In genomic region chr2:233353769-233354499, GRCh38 we compare ENCODE assay signal across 8 cellular contexts. TPM values are rescaled to one million over a fixed set of nuclear protein-coding genes. Genes with fewer than 3 reads are reported as not detected.
DNase-seq lines count a peak whose midpoint lies in the region; ATAC-seq lines count a peak whose summit lies in the region.

A gene with protein sequence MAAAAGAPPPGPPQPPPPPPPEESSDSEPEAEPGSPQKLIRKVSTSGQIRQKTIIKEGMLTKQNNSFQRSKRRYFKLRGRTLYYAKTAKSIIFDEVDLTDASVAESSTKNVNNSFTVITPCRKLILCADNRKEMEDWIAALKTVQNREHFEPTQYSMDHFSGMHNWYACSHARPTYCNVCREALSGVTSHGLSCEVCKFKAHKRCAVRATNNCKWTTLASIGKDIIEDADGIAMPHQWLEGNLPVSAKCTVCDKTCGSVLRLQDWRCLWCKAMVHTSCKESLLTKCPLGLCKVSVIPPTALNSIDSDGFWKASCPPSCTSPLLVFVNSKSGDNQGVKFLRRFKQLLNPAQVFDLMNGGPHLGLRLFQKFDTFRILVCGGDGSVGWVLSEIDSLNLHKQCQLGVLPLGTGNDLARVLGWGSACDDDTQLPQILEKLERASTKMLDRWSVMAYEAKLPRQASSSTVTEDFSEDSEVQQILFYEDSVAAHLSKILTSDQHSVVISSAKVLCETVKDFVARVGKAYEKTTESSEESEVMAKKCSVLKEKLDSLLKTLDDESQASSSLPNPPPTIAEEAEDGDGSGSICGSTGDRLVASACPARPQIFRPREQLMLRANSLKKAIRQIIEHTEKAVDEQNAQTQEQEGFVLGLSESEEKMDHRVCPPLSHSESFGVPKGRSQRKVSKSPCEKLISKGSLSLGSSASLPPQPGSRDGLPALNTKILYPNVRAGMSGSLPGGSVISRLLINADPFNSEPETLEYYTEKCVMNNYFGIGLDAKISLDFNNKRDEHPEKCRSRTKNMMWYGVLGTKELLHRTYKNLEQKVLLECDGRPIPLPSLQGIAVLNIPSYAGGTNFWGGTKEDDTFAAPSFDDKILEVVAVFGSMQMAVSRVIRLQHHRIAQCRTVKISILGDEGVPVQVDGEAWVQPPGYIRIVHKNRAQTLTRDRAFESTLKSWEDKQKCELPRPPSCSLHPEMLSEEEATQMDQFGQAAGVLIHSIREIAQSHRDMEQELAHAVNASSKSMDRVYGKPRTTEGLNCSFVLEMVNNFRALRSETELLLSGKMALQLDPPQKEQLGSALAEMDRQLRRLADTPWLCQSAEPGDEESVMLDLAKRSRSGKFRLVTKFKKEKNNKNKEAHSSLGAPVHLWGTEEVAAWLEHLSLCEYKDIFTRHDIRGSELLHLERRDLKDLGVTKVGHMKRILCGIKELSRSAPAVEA (plus strand): TSS chr2:233354494. CDS start chr2:233354519, 25 bp downstream.

- H2BK5ac ChIP-seq in mesenchymal stem cell (ENCODE audit: low read depth, low read length, poor library complexity, severe bottlenecking): no peak within 1 kb of the TSS

- ATAC-seq in HG02938 (IDR thresholded peaks at IDR 0.05; ENCODE audit: unreplicated experiment): peak; percentile 58

- POLR2A ChIA-PET in activated CD4-positive, alpha-beta memory T cell treated with anti-CD3 and anti-CD28 coated beads for 36 hours (lab: Charles Lee): interaction anchor here (1.0 to 1.5 kb wide), 3 partner anchors 16 to 86 kb away, joined by 3 to 7 read pairs (median 3); no protein-coding TSS in a partner anchor

- no peak within 1 kb of the TSS for H3K23ac ChIP-seq in mesenchymal stem cell (ENCODE audit: low read length in 2 of 2)

- peak within 1 kb of the TSS; percentile 2 for H2AK5ac ChIP-seq in mesenchymal stem cell (ENCODE audit: low read length, severe bottlenecking)

- H4K8ac ChIP-seq in mesenchymal stem cell (ENCODE audit: low read length): peak within 1 kb of the TSS; percentile 95

- peaks cover 57% of the 10 kb centered on the region for H3K4me1 Mint-ChIP-seq in activated CD4-positive, alpha-beta memory T cell treated with anti-CD3 and anti-CD28 coated beads for 36 hours (ENCODE audit: low read depth)

- intact Hi-C loops in activated CD4-positive, alpha-beta memory T cell treated with anti-CD3 and anti-CD28 coated beads for 36 hours (cut with micrococcal nuclease): loop anchor here (1.0 to 10.0 kb wide), 5 partner anchors 58 to 269 kb away; partner anchors contain the start of gene USP40

- no peaks in the 10 kb centered on the region for H3K9me3 Mint-ChIP-seq in activated CD4-positive, alpha-beta memory T cell treated with anti-CD3 and anti-CD28 coated beads for 36 hours

- H3K27me3 Mint-ChIP-seq in activated CD4-positive, alpha-beta memory T cell treated with anti-CD3 and anti-CD28 coated beads for 36 hours: no peaks in the 10 kb centered on the region

- peak within 1 kb of the TSS; percentile 81 for H3K9ac ChIP-seq in mesenchymal stem cell (ENCODE audit: low read length)

- H3K36me3 ChIP-seq in ectodermal cell (ENCODE audit: control insufficient read depth, insufficient read depth, low read length): no peaks in the 10 kb centered on the region
- no peaks in the 10 kb centered on the region for H3K36me3 ChIP-seq in mesenchymal stem cell (ENCODE audit: control insufficient read depth in 1 of 2, insufficient read depth in 2 of 2, low read depth in 1 of 2, low read length in 2 of 2)

- peak within 1 kb of the TSS; percentile 52 to 73 for H3K4ac ChIP-seq in mesenchymal stem cell (ENCODE audit: low read depth in 1 of 2, low read length in 2 of 2)

- peak within 1 kb of the TSS; percentile 83 for H3K4me3 Mint-ChIP-seq in activated CD4-positive, alpha-beta memory T cell treated with anti-CD3 and anti-CD28 coated beads for 36 hours

- peaks cover 5% of the 10 kb centered on the region for H3K36me3 Mint-ChIP-seq in activated CD4-positive, alpha-beta memory T cell treated with anti-CD3 and anti-CD28 coated beads for 36 hours

- H3K18ac ChIP-seq in mesenchymal stem cell (ENCODE audit: low read depth in 1 of 2, low read length in 2 of 2): peak within 1 kb of the TSS; percentile 2 to 85

- H2AFZ ChIP-seq in mesenchymal stem cell (ENCODE audit: low read depth, low read length): peak within 1 kb of the TSS; percentile 78

- H2BK120ac ChIP-seq in mesenchymal stem cell (ENCODE audit: low read depth, low read length): no peak within 1 kb of the TSS

- H3K4me1 ChIP-seq in ectodermal cell (ENCODE audit: control insufficient read depth, insufficient read depth, low read length) (peaks cover 13% of the 10 kb centered on the region), mesenchymal stem cell (ENCODE audit: control insufficient read depth, insufficient read depth, low read depth, low read length) (peaks cover 15% of the 10 kb centered on the region)

- 3 to 4% methylated on average over 56 of the region's 56 CpGs for WGBS in ectodermal cell, 2 experiments
- WGBS in mesenchymal stem cell: 11% methylated on average over 21 of the region's 56 CpGs

- peak within 1 kb of the TSS; percentile 80 for H3K27ac Mint-ChIP-seq in activated CD4-positive, alpha-beta memory T cell treated with anti-CD3 and anti-CD28 coated beads for 36 hours

- DNase-seq in SIG-M5 treated with dmso at 0.1 percent for 504 hours (lab: John Stamatoyannopoulos, UW; ENCODE audit: unreplicated experiment) (peak; percentile 64), SIG-M5 (lab: John Stamatoyannopoulos, UW) (no peak), NCI-H460 (ENCODE audit: extremely low read depth, low read depth) (peak; percentile 41), mesenchymal stem cell (peak; percentile 58)
- peak; percentile 84 for DNase-seq in activated CD4-positive, alpha-beta memory T cell treated with anti-CD3 and anti-CD28 coated beads for 36 hours
- peak; percentile 80 for DNase-seq in stimulated activated CD8-positive, alpha-beta memory T cell treated with anti-CD3 and anti-CD28 coated beads, Interleukin-15, amount 100 ng/mL, for 24 hours (ENCODE audit: low read depth)

- H3K9me3 ChIP-seq in ectodermal cell (ENCODE audit: control insufficient read depth, low read length): no peaks in the 10 kb centered on the region
- no peaks in the 10 kb centered on the region for H3K9me3 ChIP-seq in mesenchymal stem cell (ENCODE audit: control insufficient read depth, low read length)

- CTCF ChIA-PET in activated CD4-positive, alpha-beta memory T cell treated with anti-CD3 and anti-CD28 coated beads for 36 hours (lab: Charles Lee): interaction anchor here (0.7 to 2.1 kb wide), 6 partner anchors 22 to 89 kb away, joined by 3 to 14 read pairs (median 3); no protein-coding TSS in a partner anchor

- H3K27me3 ChIP-seq in ectodermal cell (ENCODE audit: control insufficient read depth, insufficient read depth, low read length, poor library complexity, severe bottlenecking): peaks cover 30% of the 10 kb centered on the region
- peaks cover 0 to 2% of the 10 kb centered on the region in 2 experiments for H3K27me3 ChIP-seq in mesenchymal stem cell (ENCODE audit: control insufficient read depth in 1 of 2, insufficient read depth in 1 of 2, low read length in 2 of 2)

- H3K4me2 ChIP-seq in mesenchymal stem cell (ENCODE audit: low read length, poor library complexity, severe bottlenecking): peak within 1 kb of the TSS; percentile 89

- H3K4me3 ChIP-seq in ectodermal cell (ENCODE audit: insufficient read depth, low read depth, low read length) (peak within 1 kb of the TSS; percentile 63), mesenchymal stem cell (ENCODE audit: insufficient read depth in 1 of 2, low read depth in 1 of 2, low read length in 2 of 2) (peak within 1 kb of the TSS; percentile 85 to 91)

- peak within 1 kb of the TSS in 1 of 2 experiments; percentile 37 for H3K14ac ChIP-seq in mesenchymal stem cell (ENCODE audit: low read length in 2 of 2)

- H3K79me1 ChIP-seq in mesenchymal stem cell (replicated peaks; ENCODE audit: low read length, poor library complexity, severe bottlenecking): peaks cover 26% of the 10 kb centered on the region

- H2BK15ac ChIP-seq in mesenchymal stem cell (ENCODE audit: low read depth, poor library complexity, severe bottlenecking): peak within 1 kb of the TSS; percentile 94

- H4K91ac ChIP-seq in mesenchymal stem cell (ENCODE audit: low read length): peak within 1 kb of the TSS; percentile 90

- peak within 1 kb of the TSS; percentile 73 for H3K27ac ChIP-seq in ectodermal cell (ENCODE audit: insufficient read depth, low read depth, low read length, poor library complexity, severe bottlenecking)
- no peak within 1 kb of the TSS for H3K27ac ChIP-seq in mesenchymal stem cell (ENCODE audit: low read length, poor library complexity, severe bottlenecking)

- peak within 1 kb of the TSS in 1 of 2 experiments; percentile 65 for H2BK12ac ChIP-seq in mesenchymal stem cell (ENCODE audit: low read length in 2 of 2)

RNA-seq across cellular contexts. Expression of the gene that starts here (rescaled TPM):
- total RNA-seq in NCI-H460 (2014; rRNA removed; shearing (Covaris generic)): 183 and 195 TPM in 2 replicates
- polyA plus RNA-seq in NCI-H460 (2014; cell fraction: nucleus; rRNA removed): 219 and 294 TPM in 2 replicates
- total RNA-seq in activated CD4-positive, alpha-beta memory T cell treated with anti-CD3 and anti-CD28 coated beads for 36 hours: 10 to 100 TPM; 44.2 to 46.4 TPM
- polyA plus RNA-seq in ectodermal cell (2013, experiment 1 of 4): 33.1 TPM
- 41.4 TPM for polyA plus RNA-seq in ectodermal cell (2013, experiment 2 of 4)
- polyA plus RNA-seq in ectodermal cell (2013, experiment 3 of 4): 28.9 TPM
- 25.4 TPM for polyA plus RNA-seq in ectodermal cell (2013, experiment 4 of 4)
- polyA plus RNA-seq in mesenchymal stem cell (2013, experiment 1 of 2): 10.4 TPM
- 7.8 TPM for polyA plus RNA-seq in mesenchymal stem cell (2013, experiment 2 of 2)
